ENCODE assay signal across 15 cellular contexts in the genomic region with DNA sequence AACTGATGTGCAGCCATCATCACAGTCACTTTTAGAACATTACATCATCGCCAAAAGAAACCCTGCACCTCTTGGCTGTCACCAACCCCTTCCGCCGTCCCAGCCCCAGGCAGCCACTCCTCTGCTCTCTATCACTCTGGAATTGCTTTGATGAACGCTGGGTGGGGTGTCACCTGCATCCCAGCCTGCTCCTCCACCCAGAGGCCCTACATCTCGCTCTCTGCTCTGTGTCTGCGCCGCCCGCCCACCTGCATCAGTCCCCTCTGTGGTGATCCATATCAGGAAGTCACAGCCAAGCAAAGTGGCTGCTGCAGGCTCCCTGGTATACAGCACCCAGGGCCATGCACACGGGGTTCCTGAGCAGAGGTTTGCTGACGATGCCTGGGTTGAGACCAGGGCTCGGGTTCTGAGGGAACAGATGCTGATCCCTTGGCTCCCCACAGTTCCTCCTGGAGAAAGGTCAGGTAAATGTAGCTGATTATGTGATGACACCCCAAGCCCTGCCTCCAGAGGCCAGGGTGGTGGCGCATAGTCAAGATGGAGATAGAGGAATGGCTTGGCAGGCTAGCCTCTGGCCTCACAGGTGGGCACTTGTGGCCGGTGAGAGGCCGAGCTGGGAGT. TPM values are rescaled to one million over a fixed set of nuclear protein-coding genes. Genes with fewer than 3 reads are reported as not detected.
DNase-seq lines count a peak whose midpoint lies in the region; ATAC-seq, FAIRE-seq and TF ChIP-seq lines count a peak whose summit lies in the region.
"Had no signal": no experiment of that assay in that cellular context is flagged by ENCODE, and none has a peak within 500 bp of the region (broad histone marks: within the 10 kb centered on the region; RNA-seq: fewer than 3 reads in every experiment).

No MANE protein-coding gene starts in this region.

- peak overlapping the region; percentile 72 for H3K27ac Mint-ChIP-seq in glutamatergic neuron (ENCODE audit: unreplicated experiment)
- H3K27ac Mint-ChIP-seq: T-helper 1 cell treated with Interleukin-12 subunit alpha and Interleukin-12 subunit beta and Interleukin-4 antibody, amounts not matched to agents 30 μg/mL and 1 μg/mL, for 36 hours had no signal

- no peak for DNase-seq in RWPE1 (ENCODE audit: low spot score)
- DNase-seq in glutamatergic neuron = peak; percentile 11
- DNase-seq in neuronal stem cell (ENCODE audit: low spot score) = no peak
- DNase-seq in stomach = no peak
- no peak for DNase-seq in NCI-H526 (lab: John Stamatoyannopoulos, UW)
- DNase-seq in urothelium cell line (ENCODE audit: low spot score) = no peak
- DNase-seq: activated CD4-positive, alpha-beta T cell treated with anti-CD3 and anti-CD28 coated beads for 1 hour; activated CD8-positive, alpha-beta memory T cell treated with anti-CD3 and anti-CD28 coated beads, Interleukin-2, amount 50 U/mL, for 48 hours; DMS153; NCI-H82; occipital lobe had no signal

- peaks cover 8% of the 10 kb centered on the region for H3K27me3 Mint-ChIP-seq in glutamatergic neuron (ENCODE audit: unreplicated experiment)

- H3K36me3 Mint-ChIP-seq in glutamatergic neuron (ENCODE audit: unreplicated experiment) = peaks cover 4% of the 10 kb centered on the region

- H3K27ac ChIP-seq in BLaER1 (no peak overlapping the region), RWPE1 (peak overlapping the region; percentile 88), neuronal stem cell (replicated peaks; ENCODE audit: low read length) (no peak overlapping the region), stomach (peak overlapping the region in 1 of 5 donors; percentile 10)

- no peak overlapping the region for H4K91ac ChIP-seq in neuronal stem cell (ENCODE audit: low read depth, low read length, poor library complexity)

- CTCF ChIA-PET in RWPE1 (lab: Yijun Ruan, JAX) = interaction anchor here (0.6 kb wide), 3 partner anchors 50 to 82 kb away, joined by 3 to 7 read pairs (median 5); no protein-coding TSS in a partner anchor

- H2BK120ac ChIP-seq in neuronal stem cell (ENCODE audit: low read depth, low read length) = no peak overlapping the region

- H3K4me1 ChIP-seq in BLaER1 = peaks cover 68% of the 10 kb centered on the region
- H3K4me1 ChIP-seq in neuronal stem cell (ENCODE audit: control insufficient read depth in 2 of 2, insufficient read depth in 1 of 2, low read depth in 1 of 2, low read length in 2 of 2) = peaks cover 2 to 7% of the 10 kb centered on the region in 2 donors
- peaks cover 45 to 74% (median 68%) of the 10 kb centered on the region in 4 donors for H3K4me1 ChIP-seq in stomach

- no peak overlapping the region for H3K18ac ChIP-seq in neuronal stem cell (ENCODE audit: low read length)

- no peak overlapping the region for H2BK5ac ChIP-seq in neuronal stem cell (ENCODE audit: low read length)

- peaks cover 63% of the 10 kb centered on the region for H3K4me1 Mint-ChIP-seq in glutamatergic neuron (ENCODE audit: low read depth, unreplicated experiment)

- H3K27me3 ChIP-seq in BLaER1 = no peaks in the 10 kb centered on the region
- no peaks in the 10 kb centered on the region for H3K27me3 ChIP-seq in neuronal stem cell (ENCODE audit: control insufficient read depth in 3 of 3, insufficient read depth in 3 of 3, low read depth in 1 of 3, low read length in 3 of 3)
- no peaks in the 10 kb centered on the region for H3K27me3 ChIP-seq in stomach

- ATAC-seq in GM19467 (IDR thresholded peaks at IDR 0.05; ENCODE audit: unreplicated experiment) = no peak

- peaks cover 15% of the 10 kb centered on the region for H3K9me3 Mint-ChIP-seq in glutamatergic neuron (ENCODE audit: unreplicated experiment)
- H3K9me3 Mint-ChIP-seq: T-helper 1 cell treated with Interleukin-12 subunit alpha and Interleukin-12 subunit beta and Interleukin-4 antibody, amounts not matched to agents 30 μg/mL and 1 μg/mL, for 36 hours had no signal

- no peak for FAIRE-seq in urothelium cell line (lab: Jason Lieb, UNC)

- H3K36me3 ChIP-seq in BLaER1 = peaks cover 77% of the 10 kb centered on the region
- H3K36me3 ChIP-seq in neuronal stem cell (replicated peaks in 1 of 2; ENCODE audit: control insufficient read depth in 2 of 2, insufficient read depth in 2 of 2, low read length in 2 of 2) = peaks cover 5 to 50% of the 10 kb centered on the region in 2 donors
- peaks cover 17 to 43% (median 36%) of the 10 kb centered on the region in 4 donors for H3K36me3 ChIP-seq in stomach

- no peak overlapping the region for H2AFZ ChIP-seq in neuronal stem cell (ENCODE audit: low read length)

- H3K9ac ChIP-seq in BLaER1 (no peak overlapping the region), neuronal stem cell (ENCODE audit: low read depth, low read length, poor library complexity) (no peak overlapping the region)

- no peak overlapping the region for H3K14ac ChIP-seq in neuronal stem cell (ENCODE audit: low read length)

- TF ChIP-seq EP300 in stomach (IDR thresholded peaks at IDR 0.05) = no peak

- peaks cover 100% of the 10 kb centered on the region for H4K20me1 ChIP-seq in BLaER1

- TF ChIP-seq POLR2A in stomach (IDR thresholded peaks at IDR 0.05) = no peak

- intact Hi-C loops in stomach (cut with DNase I; ENCODE audit: low total_unique reads) = no loop called here

- WGBS in neuronal stem cell (ENCODE audit: extremely low coverage in 2 of 2, insufficient read length in 2 of 2, insufficient replicate concordance in 1 of 2), 2 donors = no CpG with 5 or more reads among the region's 14 CpGs
- 84 to 90% (median 88%) methylated on average over 13 to 14 of the region's 14 CpGs for WGBS in stomach, 5 donors

- no peak overlapping the region for H4K8ac ChIP-seq in neuronal stem cell (ENCODE audit: low read depth, low read length)

- H3K9me3 ChIP-seq in BLaER1 = no peaks in the 10 kb centered on the region; the same call in 1 of the 2 replicates
- H3K9me3 ChIP-seq in neuronal stem cell (replicated peaks in 1 of 2; ENCODE audit: control insufficient read depth in 2 of 2, insufficient read depth in 1 of 2, low read depth in 1 of 2, low read length in 2 of 2) = peaks cover 0 to 16% of the 10 kb centered on the region in 2 donors
- no peaks in the 10 kb centered on the region for H3K9me3 ChIP-seq in stomach

- H3K4me3 ChIP-seq in BLaER1 = no peak overlapping the region
- no peak overlapping the region for H3K4me3 ChIP-seq in neuronal stem cell (ENCODE audit: low read length in 2 of 2)
- H3K4me3 ChIP-seq in stomach = no peak overlapping the region
- H3K4me3 ChIP-seq: smooth muscle cell had no signal

- H2AK5ac ChIP-seq in neuronal stem cell (ENCODE audit: low read depth, low read length) = peak overlapping the region; percentile 40

- peak overlapping the region; percentile 10; the same call in 1 of the 2 replicates for H3K4me2 ChIP-seq in BLaER1
- no peak overlapping the region for H3K4me2 ChIP-seq in neuronal stem cell (ENCODE audit: insufficient read depth, low read length, poor library complexity, severe bottlenecking)
- H3K4me2 ChIP-seq: smooth muscle cell had no signal

- no peak for TF ChIP-seq CTCF in RWPE1 (conservative IDR thresholded peaks at IDR 0.05; ENCODE audit: low read depth)
- TF ChIP-seq CTCF in glutamatergic neuron (IDR thresholded peaks at IDR 0.05; ENCODE audit: partially characterized antibody, unreplicated experiment) = no peak
- TF ChIP-seq CTCF in stomach (IDR thresholded peaks at IDR 0.05) = no peak

- H2BK12ac ChIP-seq in neuronal stem cell (ENCODE audit: low read length) = no peak overlapping the region

- POLR2A ChIA-PET in RWPE1 (lab: Yijun Ruan, JAX; ENCODE audit: low non-redundant PET) = no interaction called here

- peak overlapping the region; percentile 32 for H3K23ac ChIP-seq in neuronal stem cell (ENCODE audit: low read depth, low read length, poor library complexity)

- peaks cover 8% of the 10 kb centered on the region for H3K79me1 ChIP-seq in neuronal stem cell (ENCODE audit: low read depth, low read length)

- no peak overlapping the region for H3K4me3 Mint-ChIP-seq in glutamatergic neuron (ENCODE audit: unreplicated experiment)
- H3K4me3 Mint-ChIP-seq: T-helper 1 cell treated with Interleukin-12 subunit alpha and Interleukin-12 subunit beta and Interleukin-4 antibody, amounts not matched to agents 30 μg/mL and 1 μg/mL, for 36 hours had no signal

- no peak overlapping the region for H2BK15ac ChIP-seq in neuronal stem cell (ENCODE audit: low read length)

- no peak overlapping the region for H3K4ac ChIP-seq in neuronal stem cell (ENCODE audit: low read length)

RNA-seq across cellular contexts. Expression of gene MPRIP, which starts 30.9 kb away (rescaled TPM):
- total RNA-seq in glutamatergic neuron (ENCODE audit: unreplicated experiment) (863 TPM), stomach (100 to 1,000 TPM; 145 to 518 (median 261) TPM)
- 67.7 TPM for polyA plus RNA-seq in neuronal stem cell (2013, experiment 1 of 2)
- 72.4 TPM for polyA plus RNA-seq in neuronal stem cell (2013, experiment 2 of 2)
- polyA plus RNA-seq in stomach = 100 to 1,000 TPM in 2 of 3 donors, 10 to 100 TPM in 1; 80.2 to 123 (median 114) TPM
